8 cellular contexts compared by ENCODE assay signal in the genomic region with DNA sequence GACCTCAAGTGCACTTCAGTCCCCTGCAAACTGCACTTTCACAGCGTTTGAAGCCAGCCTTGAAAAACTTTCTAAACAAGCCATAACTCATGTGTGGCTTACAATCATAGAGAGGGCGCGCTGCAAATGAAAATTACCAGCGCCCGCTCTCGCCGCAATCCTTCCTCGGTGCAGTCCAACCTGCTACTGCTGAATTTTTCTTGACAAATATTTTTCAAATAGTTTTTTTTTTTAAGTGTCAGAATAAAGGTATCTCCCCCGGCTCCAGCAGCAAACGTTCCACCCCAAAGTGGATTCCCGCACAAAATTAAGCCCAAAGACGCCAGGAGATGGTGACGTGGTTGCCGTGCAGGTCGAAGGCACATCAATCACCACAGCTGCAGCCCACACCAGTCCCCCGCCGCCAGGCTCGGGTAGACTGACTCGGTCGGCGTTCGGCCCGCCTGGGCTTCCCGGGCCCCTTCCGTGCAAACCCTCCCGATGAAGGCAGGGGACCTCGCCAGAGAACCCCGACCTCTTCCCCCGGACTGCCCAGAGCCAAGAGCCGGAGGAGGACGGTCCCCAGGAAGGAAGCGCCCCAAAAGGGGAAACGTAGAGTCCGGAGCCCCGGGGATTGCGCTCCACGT. TPM values are rescaled to one million over a fixed set of nuclear protein-coding genes. Genes with fewer than 3 reads are reported as not detected.
DNase-seq lines count a peak whose midpoint lies in the region; ATAC-seq and TF ChIP-seq lines count a peak whose summit lies in the region.

No MANE protein-coding gene starts in this region.

- no peak for TF ChIP-seq POLR2A in thyroid gland (IDR thresholded peaks at IDR 0.05)

- peak overlapping the region; percentile 97 for H3K9ac ChIP-seq in OCI-LY1 (ENCODE audit: low read length)

- peak; percentile 41 for DNase-seq in NCI-H2171 treated with DMSO at 0.1 percent for 48 hours (lab: John Stamatoyannopoulos, UW)
- no peak for DNase-seq in NCI-H2171 (lab: John Stamatoyannopoulos, UW)
- DNase-seq in activated T-helper 1 cell treated with Interleukin-2 at 50 U/mL for 16 hours (ENCODE audit: low read depth): peak; percentile 33
- DNase-seq in fibroblast of peridontal ligament (ENCODE audit: extremely low read depth): peak; percentile 34
- DNase-seq in nephron progenitor cell: peak; percentile 64
- peak; percentile 32 to 38 for DNase-seq in thyroid gland

- TF ChIP-seq CTCF in OCI-LY1 (IDR thresholded peaks at IDR 0.05; ENCODE audit: low read length): no peak
- TF ChIP-seq CTCF in nephron progenitor cell (IDR thresholded peaks at IDR 0.05): no peak
- TF ChIP-seq CTCF in thyroid gland (IDR thresholded peaks at IDR 0.05): no peak

- WGBS in thyroid gland, 2 donors: 0 to 1% methylated on average over 16 of the region's 37 CpGs

- H4K20me1 ChIP-seq in OCI-LY1 (ENCODE audit: insufficient read depth, low read length): no peaks in the 10 kb centered on the region

- peak overlapping the region; percentile 94 for H3K4me3 Mint-ChIP-seq in nephron progenitor cell

- peaks cover 13% of the 10 kb centered on the region for H3K36me3 ChIP-seq in OCI-LY1 (ENCODE audit: insufficient read depth, low read length)
- no peaks in the 10 kb centered on the region for H3K36me3 ChIP-seq in thyroid gland

- H3K36me3 Mint-ChIP-seq in nephron progenitor cell (ENCODE audit: low read depth): peaks cover 13% of the 10 kb centered on the region

- H3K9me2 ChIP-seq in OCI-LY1 (ENCODE audit: low read depth, low read length): no peaks in the 10 kb centered on the region

- peak overlapping the region; percentile 68 for H3K4me2 ChIP-seq in OCI-LY1 (ENCODE audit: low read length)

- H3K9me3 Mint-ChIP-seq in nephron progenitor cell: peaks cover 7% of the 10 kb centered on the region

- H3K27me3 ChIP-seq in OCI-LY1 (ENCODE audit: insufficient read depth, low read length) (no peaks in the 10 kb centered on the region), thyroid gland (no peaks in the 10 kb centered on the region)

- H3F3A ChIP-seq in OCI-LY1 (ENCODE audit: insufficient read depth, low read length): no peaks in the 10 kb centered on the region

- peaks cover 26% of the 10 kb centered on the region for H3K4me1 Mint-ChIP-seq in nephron progenitor cell

- H3K4me1 ChIP-seq in OCI-LY1 (ENCODE audit: insufficient read depth, low read length, severe bottlenecking) (peaks cover 37% of the 10 kb centered on the region), thyroid gland (peaks cover 6 to 14% of the 10 kb centered on the region in 2 donors)

- intact Hi-C loops in thyroid gland (cut with DNase I): no loop called here

- peak overlapping the region; percentile 87 for H3K27ac ChIP-seq in OCI-LY1 (ENCODE audit: low read depth, low read length, poor library complexity, severe bottlenecking)
- peak overlapping the region; percentile 75 to 76 (median 76) for H3K27ac ChIP-seq in thyroid gland

- ATAC-seq in HG03097 (IDR thresholded peaks at IDR 0.05; ENCODE audit: low FRiP score, unreplicated experiment): peak; percentile 23

- H3K4me3 ChIP-seq in OCI-LY1 (ENCODE audit: low read depth, low read length, poor library complexity, severe bottlenecking) (peak overlapping the region; percentile 96), thyroid gland (replicated peaks in 1 of 3) (peak overlapping the region; percentile 90 to 96 (median 92))

- peaks cover 33% of the 10 kb centered on the region for H3K27me3 Mint-ChIP-seq in nephron progenitor cell (ENCODE audit: low read depth, poor library complexity)

- H3K79me2 ChIP-seq in OCI-LY1 (ENCODE audit: insufficient read depth, low read length): peaks cover 55% of the 10 kb centered on the region

- no peak overlapping the region for H2AFZ ChIP-seq in OCI-LY1 (ENCODE audit: low read length)

- peak overlapping the region; percentile 94 for H3K27ac Mint-ChIP-seq in nephron progenitor cell

- H3K9me3 ChIP-seq in OCI-LY1 (ENCODE audit: low read length) (no peaks in the 10 kb centered on the region), thyroid gland (no peaks in the 10 kb centered on the region)

RNA-seq across cellular contexts. Expression of a gene that starts 0.6 kb away (rescaled TPM):
- 100 to 1,000 TPM in 2 of 4 donors, 10 to 100 TPM in 2; 65.8 to 101 (median 97.3) TPM for total RNA-seq in thyroid gland

RNA-seq across cellular contexts. Expression of a gene that starts 51.6 kb away (rescaled TPM):
- total RNA-seq in thyroid gland: 100 to 1,000 TPM in 1 of 4 donors, 10 to 100 TPM in 3; 52.1 to 116 (median 92.7) TPM
